In genomic region chr20:46872315-46873211, GRCh38 we compare ENCODE assay signal across 14 cellular contexts. TPM values are rescaled to one million over a fixed set of nuclear protein-coding genes. Genes with fewer than 3 reads are reported as not detected.
DNase-seq lines count a peak whose midpoint lies in the region; ATAC-seq and TF ChIP-seq lines count a peak whose summit lies in the region.
"Had no signal": no experiment of that assay in that cellular context is flagged by ENCODE, and none has a peak within 500 bp of the region (broad histone marks: within the 10 kb centered on the region; RNA-seq: fewer than 3 reads in every experiment).

No MANE protein-coding gene starts in this region.

- peak; percentile 44 for ATAC-seq in RWPE2 (ENCODE audit: low read depth)
- ATAC-seq in left ventricle myocardium superior: no peak
- no peak for ATAC-seq in aorta (ENCODE audit: low FRiP score)
- no peak for ATAC-seq in HG02678 (IDR thresholded peaks at IDR 0.05; ENCODE audit: unreplicated experiment)
- no peak for ATAC-seq in HG03571 (IDR thresholded peaks at IDR 0.05; ENCODE audit: unreplicated experiment)
- ATAC-seq: Panc1 had no signal

- CTCF ChIA-PET in AG04450 (lab: Charles Lee): no interaction called here

- no peak for TF ChIP-seq POLR2A in esophagus muscularis mucosa (IDR thresholded peaks at IDR 0.05; ENCODE audit: low read depth)

- TF ChIP-seq EP300 in esophagus muscularis mucosa (IDR thresholded peaks at IDR 0.05): no peak

- H3K36me3 ChIP-seq in RWPE2 (ENCODE audit: low read depth): no peaks in the 10 kb centered on the region
- H3K36me3 ChIP-seq in aorta (ENCODE audit: control insufficient read depth in 1 of 2, insufficient read depth in 2 of 2, low read length in 1 of 2): no peaks in the 10 kb centered on the region
- H3K36me3 ChIP-seq in esophagus muscularis mucosa: no peaks in the 10 kb centered on the region
- H3K36me3 ChIP-seq: thyroid gland had no signal

- H3K4me1 ChIP-seq in RWPE2 (ENCODE audit: insufficient read depth, poor library complexity, severe bottlenecking): no peaks in the 10 kb centered on the region
- H3K4me1 ChIP-seq in aorta (ENCODE audit: control insufficient read depth in 1 of 2, insufficient read depth in 2 of 2, low read length in 2 of 2): no peaks in the 10 kb centered on the region
- H3K4me1 ChIP-seq in esophagus muscularis mucosa: no peaks in the 10 kb centered on the region

- WGBS in aorta, 2 donors: 62 to 64% methylated on average over 13 of the region's 13 CpGs
- WGBS in esophagus muscularis mucosa: 62% methylated on average over 13 of the region's 13 CpGs

- no peaks in the 10 kb centered on the region for H3K27me3 ChIP-seq in AG04450 (ENCODE audit: control insufficient read depth, insufficient read depth, low read length)
- no peaks in the 10 kb centered on the region for H3K27me3 ChIP-seq in RWPE2 (ENCODE audit: insufficient read depth, poor library complexity, severe bottlenecking)
- peaks cover 0 to 2% of the 10 kb centered on the region in 2 donors for H3K27me3 ChIP-seq in aorta (ENCODE audit: control insufficient read depth in 1 of 2, insufficient read depth in 2 of 2, low read length in 1 of 2)
- peaks cover 0 to 22% (median 0%) of the 10 kb centered on the region in 4 donors for H3K27me3 ChIP-seq in esophagus muscularis mucosa
- H3K27me3 ChIP-seq: thyroid gland had no signal

- H3K27ac ChIP-seq in AG04450 (ENCODE audit: low read depth, low read length): no peak overlapping the region
- no peak overlapping the region for H3K27ac ChIP-seq in RWPE2 (ENCODE audit: poor library complexity, severe bottlenecking)
- no peak overlapping the region for H3K27ac ChIP-seq in aorta (ENCODE audit: low read depth in 1 of 2, low read length in 2 of 2)
- no peak overlapping the region for H3K27ac ChIP-seq in esophagus muscularis mucosa (replicated peaks in 1 of 4)
- H3K27ac ChIP-seq: thyroid gland had no signal

- POLR2A ChIA-PET in AG04450 (lab: Yijun Ruan, JAX): interaction anchor here (0.7 kb wide), 1 partner anchor 81 kb away, joined by 3 read pairs; no protein-coding TSS in a partner anchor

- H3K9me3 ChIP-seq in AG04450 (ENCODE audit: control insufficient read depth, insufficient read depth, low read length) (peaks cover 3% of the 10 kb centered on the region; the same call in 1 of the 2 replicates), RWPE2 (ENCODE audit: severe bottlenecking) (no peaks in the 10 kb centered on the region), aorta (ENCODE audit: control insufficient read depth, low read length) (peaks cover 4% of the 10 kb centered on the region), esophagus muscularis mucosa (peaks cover 0 to 16% (median 4%) of the 10 kb centered on the region in 4 donors)
- H3K9me3 ChIP-seq: thyroid gland had no signal

- peak overlapping the region; percentile 50 for H3K4me3 ChIP-seq in AG04450 (ENCODE audit: low read depth, low read length)
- no peak overlapping the region for H3K4me3 ChIP-seq in RWPE2 (ENCODE audit: severe bottlenecking)
- H3K4me3 ChIP-seq in aorta (ENCODE audit: low read length in 2 of 2): no peak overlapping the region
- H3K4me3 ChIP-seq in esophagus muscularis mucosa: peak overlapping the region in 1 of 4 donors; percentile 29
- H3K4me3 ChIP-seq: thyroid gland had no signal

- DNase-seq in AG04450 (ENCODE audit: low read depth, low spot score) (no peak), ELR (ENCODE audit: low read depth) (peak; percentile 6), RWPE2 (ENCODE audit: low spot score) (no peak), left ventricle myocardium superior (peak; percentile 39), aorta (no peak), esophagus muscularis mucosa (ENCODE audit: extremely low spot score) (no peak)
- DNase-seq: activated CD4-positive, alpha-beta T cell treated with anti-CD3 and anti-CD28 coated beads for 4 hours; GOT3; immature natural killer cell; NCI-H1105 treated with DMSO at 0.1 percent for 48 hours had no signal

- intact Hi-C loops in left ventricle myocardium superior (cut with micrococcal nuclease): no loop called here
- intact Hi-C loops in aorta (cut with DNase I): no loop called here
- intact Hi-C loops in esophagus muscularis mucosa (cut with DNase I): no loop called here

- no peak for TF ChIP-seq CTCF in AG04450 (IDR thresholded peaks at IDR 0.05; ENCODE audit: low read depth, low read length)
- TF ChIP-seq CTCF in RWPE2 (IDR thresholded peaks at IDR 0.05; ENCODE audit: poor library complexity, severe bottlenecking): no peak
- no peak for TF ChIP-seq CTCF in esophagus muscularis mucosa (IDR thresholded peaks at IDR 0.05)

RNA-seq across cellular contexts. Expression of gene EYA2, which starts 22.1 kb away (rescaled TPM):
- polyA plus RNA-seq in AG04450 (2011; rRNA removed) (4.0 and 5.1 TPM in 2 replicates), aorta (1 to 10 TPM; 1.2 to 2.8 TPM)
- 7.8 and 8.3 TPM in 2 replicates for polyA minus RNA-seq in AG04450 (2011; rRNA and poly(A)+ RNA removed)
- total RNA-seq in left ventricle myocardium superior (1.4 TPM), aorta (10 to 100 TPM; 10.7 to 10.9 TPM), esophagus muscularis mucosa (1 to 10 TPM; 1.2 to 5.9 (median 4.2) TPM)
- polyA plus RNA-seq: immature natural killer cell had no signal

Comparison
In these comparisons a context has a peak if more than half of its experiments do, and no peak if none do; other contexts are left out.
1. DNase-seq: peak in ELR (single experiment) and left ventricle myocardium superior (single experiment); none in AG04450 (single experiment), RWPE2 (single experiment), aorta (0 of 2) and esophagus muscularis mucosa (single experiment).